In the genomic region with DNA sequence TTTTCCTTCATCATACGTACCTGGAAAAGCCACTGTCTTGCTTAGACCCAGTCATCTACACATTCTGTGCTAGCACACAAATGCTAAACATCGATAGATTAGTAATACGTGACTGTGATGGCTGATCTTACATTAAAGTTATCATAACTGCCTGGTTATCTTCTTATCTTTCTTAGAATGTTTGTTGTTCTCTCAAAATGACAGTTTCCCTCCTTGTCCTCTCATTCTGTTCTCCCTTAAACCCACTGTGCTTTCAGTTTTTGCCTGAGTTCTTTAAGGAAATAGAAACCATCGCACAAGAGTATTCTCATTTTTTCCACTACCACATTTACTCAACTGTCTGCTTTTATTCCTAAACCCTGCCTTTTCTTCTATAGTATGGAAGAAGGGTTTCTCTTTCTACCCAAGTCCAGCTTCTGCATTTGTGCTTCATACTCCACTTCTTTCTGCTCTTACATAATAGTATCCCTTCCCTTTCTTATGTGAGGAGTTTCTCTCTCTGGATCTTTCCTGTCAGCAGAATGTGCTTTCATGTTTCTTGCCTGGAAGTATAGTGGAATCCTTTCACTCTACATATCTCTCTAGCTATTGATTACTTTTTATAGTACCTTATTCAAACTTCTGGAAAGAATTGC, we compare ENCODE assay signal across 1 cellular context.
TF ChIP-seq lines count a peak whose summit lies in the region.

No MANE protein-coding gene starts in this region.

TF ChIP-seq in HepG2, 621 proteins besides CTCF, POLR2A, EP300 and RAD21:
- TF ChIP-seq, protein P1, sequence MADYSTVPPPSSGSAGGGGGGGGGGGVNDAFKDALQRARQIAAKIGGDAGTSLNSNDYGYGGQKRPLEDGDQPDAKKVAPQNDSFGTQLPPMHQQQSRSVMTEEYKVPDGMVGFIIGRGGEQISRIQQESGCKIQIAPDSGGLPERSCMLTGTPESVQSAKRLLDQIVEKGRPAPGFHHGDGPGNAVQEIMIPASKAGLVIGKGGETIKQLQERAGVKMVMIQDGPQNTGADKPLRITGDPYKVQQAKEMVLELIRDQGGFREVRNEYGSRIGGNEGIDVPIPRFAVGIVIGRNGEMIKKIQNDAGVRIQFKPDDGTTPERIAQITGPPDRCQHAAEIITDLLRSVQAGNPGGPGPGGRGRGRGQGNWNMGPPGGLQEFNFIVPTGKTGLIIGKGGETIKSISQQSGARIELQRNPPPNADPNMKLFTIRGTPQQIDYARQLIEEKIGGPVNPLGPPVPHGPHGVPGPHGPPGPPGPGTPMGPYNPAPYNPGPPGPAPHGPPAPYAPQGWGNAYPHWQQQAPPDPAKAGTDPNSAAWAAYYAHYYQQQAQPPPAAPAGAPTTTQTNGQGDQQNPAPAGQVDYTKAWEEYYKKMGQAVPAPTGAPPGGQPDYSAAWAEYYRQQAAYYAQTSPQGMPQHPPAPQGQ (CRISPR knock-in tag; IDR thresholded peaks at IDR 0.05; ENCODE audit: borderline replicate concordance) = no peak
- no peak for TF ChIP-seq ZBTB1 (CRISPR knock-in tag; IDR thresholded peaks at IDR 0.05; ENCODE audit: borderline replicate concordance)
- TF ChIP-seq ESRRA (CRISPR knock-in tag; IDR thresholded peaks at IDR 0.05; ENCODE audit: low read depth) = no peak
- TF ChIP-seq SALL1 (CRISPR knock-in tag; IDR thresholded peaks at IDR 0.05) = no peak
- TF ChIP-seq ZNF784 (CRISPR knock-in tag; IDR thresholded peaks at IDR 0.05; ENCODE audit: borderline replicate concordance) = no peak
